ENCODE assay signal across 2 cellular contexts in genomic region chr12:54439521-54440255, GRCh38.
TF ChIP-seq lines count a peak whose summit lies in the region.

No MANE protein-coding gene starts in this region.

TF ChIP-seq in A549, 52 proteins besides CTCF, POLR2A, EP300 and RAD21:
- no peak for TF ChIP-seq HOXA7 (CRISPR knock-in tag; IDR thresholded peaks at IDR 0.05)
- peak; percentile 94 for TF ChIP-seq SMC3 (IDR thresholded peaks at IDR 0.05)
TF ChIP-seq in A549: peak in this region for 1.

TF ChIP-seq in SK-N-SH, 30 proteins besides CTCF, POLR2A, EP300 and RAD21:
- TF ChIP-seq SIN3A (IDR thresholded peaks at IDR 0.05; ENCODE audit: borderline replicate concordance, low read depth, low read length) (no peak), MAX (IDR thresholded peaks at IDR 0.05; ENCODE audit: low read depth) (no peak), POLR2AphosphoS5 (IDR thresholded peaks at IDR 0.05; ENCODE audit: low read depth, low read length) (no peak), ZBTB33 (IDR thresholded peaks at IDR 0.05; ENCODE audit: borderline replicate concordance, low read depth) (no peak), PBX3 (IDR thresholded peaks at IDR 0.05) (no peak), ELF1 (IDR thresholded peaks at IDR 0.05) (no peak), SMC3 (IDR thresholded peaks at IDR 0.05; ENCODE audit: low read depth, low read length) (peak; percentile 86), NRF1 (IDR thresholded peaks at IDR 0.05; ENCODE audit: low read depth, low read length) (no peak)
